29 cellular contexts compared by ENCODE assay signal in the genomic region with DNA sequence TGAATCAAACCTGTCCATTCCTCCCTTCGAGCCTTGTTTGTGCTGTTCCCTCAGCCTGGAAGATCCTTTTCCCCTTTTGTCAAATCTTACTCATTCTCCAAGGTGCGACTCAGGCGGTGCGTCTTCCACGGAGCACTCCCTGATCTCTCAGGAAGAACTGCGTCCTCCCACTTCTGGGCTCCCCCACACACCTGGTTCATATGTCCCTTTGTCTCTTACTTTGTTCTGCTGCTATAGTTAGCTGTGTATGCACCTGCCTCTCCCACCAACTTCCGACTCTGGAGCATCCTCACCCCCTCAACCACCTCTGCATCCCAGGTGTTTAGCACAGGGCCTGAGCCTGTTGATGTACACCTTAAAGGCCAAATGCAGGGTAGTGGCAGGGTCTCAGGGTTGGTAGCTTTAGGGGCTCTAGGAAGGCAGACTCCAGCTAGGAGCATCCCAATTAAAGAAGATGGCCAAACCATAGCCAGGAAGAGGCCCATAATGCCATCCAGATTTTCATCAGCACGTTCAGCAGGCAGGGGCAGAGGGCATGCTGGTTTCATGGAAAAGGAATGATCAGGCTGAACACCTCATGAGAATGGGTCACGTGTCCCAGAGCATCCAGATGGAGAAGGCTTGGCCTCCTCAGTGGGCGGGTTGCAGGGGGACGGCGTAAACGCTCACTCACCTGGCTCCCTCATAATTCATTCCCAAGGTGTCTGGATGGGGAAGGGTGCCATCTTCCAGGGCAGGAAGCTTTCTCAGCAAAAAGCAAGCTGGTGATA. TPM values are rescaled to one million over a fixed set of nuclear protein-coding genes. Genes with fewer than 3 reads are reported as not detected.
"Had no signal": no experiment of that assay in that cellular context is flagged by ENCODE, and none has a peak within 500 bp of the region (broad histone marks: within the 10 kb centered on the region; RNA-seq: fewer than 3 reads in every experiment).

No MANE protein-coding gene starts in this region.

- H3K36me3 Mint-ChIP-seq: activated CD8-positive, alpha-beta memory T cell treated with anti-CD3 and anti-CD28 coated beads, Interleukin-2, amount 10 ng/mL, durations not matched to agents 7 days and 5 days; naive B cell; T-cell; type B pancreatic cell had no signal

- H3K27ac ChIP-seq: ascending aorta, brain microvascular endothelial cell, sigmoid colon, thoracic aorta, vagina, WERI-Rb-1 had no signal

- H3K4me1 ChIP-seq: ascending aorta, sigmoid colon, vagina had no signal

- H3K27me3 Mint-ChIP-seq: activated CD4-positive, alpha-beta T cell treated with anti-CD3 and anti-CD28 coated beads, Interleukin-2, amount 10 ng/mL, durations not matched to agents 7 days and 5 days had no signal

- H3K9me3 Mint-ChIP-seq: activated CD4-positive, alpha-beta T cell treated with anti-CD3 and anti-CD28 coated beads, Interleukin-2, amount 10 ng/mL, durations not matched to agents 7 days and 5 days; activated CD8-positive, alpha-beta T cell treated with anti-CD3 and anti-CD28 coated beads for 36 hours; activated T-helper 1 cell treated with anti-CD3 and anti-CD28 coated beads, Interleukin-12 subunit alpha, Interleukin-12 subunit beta, Interleukin-2, Interleukin-4 antibody, amounts not matched to agents 30 ng/mL and 10 ng/mL and 1 ng/mL, durations not matched to agents 14 hours and 24 hours and 36 hours; naive B cell; T-cell; type B pancreatic cell had no signal

- H3K4me2 ChIP-seq: smooth muscle cell had no signal

- DNase-seq: activated CD4-positive, alpha-beta T cell treated with anti-CD3 and anti-CD28 coated beads, Interleukin-2, amount 10 ng/mL, durations not matched to agents 7 days and 5 days; activated CD4-positive, CD25-positive, alpha-beta regulatory T cell treated with anti-CD3 and anti-CD28 coated beads, Interleukin-2, amount 50 U/mL, for 72 hours; activated CD8-positive, alpha-beta memory T cell treated with anti-CD3 and anti-CD28 coated beads, Interleukin-2, amount 10 ng/mL, durations not matched to agents 7 days and 5 days; activated CD8-positive, alpha-beta T cell treated with anti-CD3 and anti-CD28 coated beads for 36 hours; activated gamma-delta T cell; activated naive CD4-positive, alpha-beta T cell treated with anti-CD3 and anti-CD28 coated beads, Interleukin-2, amount 50 U/mL, for 16 hours; activated T-cell treated with anti-CD3 and anti-CD28 coated beads for 4 hours; brain microvascular endothelial cell; cerebellar nuclear complex; cortex of kidney; left colon; mesendoderm; mucosa of descending colon; naive B cell; sigmoid colon; stimulated activated CD4-positive, alpha-beta T cell treated with anti-CD3 and anti-CD28 coated beads, Interleukin-2, amount 100 ng/mL, for 48 hours; stimulated activated CD8-positive, alpha-beta memory T cell treated with anti-CD3 and anti-CD28 coated beads, Interleukin-4, amount 100 ng/mL, for 48 hours; stimulated activated naive CD4-positive, alpha-beta T cell; T-cell had no signal

- H3K4me3 ChIP-seq: ascending aorta, mucosa of descending colon, sigmoid colon, smooth muscle cell, thoracic aorta, vagina had no signal

- ATAC-seq: activated CD8-positive, alpha-beta memory T cell treated with anti-CD3 and anti-CD28 coated beads, Interleukin-2, amount 10 ng/mL, durations not matched to agents 7 days and 5 days; activated CD8-positive, alpha-beta T cell treated with anti-CD3 and anti-CD28 coated beads for 36 hours; left colon; mucosa of descending colon; T-cell had no signal

- H3K4me1 Mint-ChIP-seq: T-cell had no signal

- H3K4me3 Mint-ChIP-seq: activated CD4-positive, alpha-beta T cell treated with anti-CD3 and anti-CD28 coated beads, Interleukin-2, amount 10 ng/mL, durations not matched to agents 7 days and 5 days; activated CD8-positive, alpha-beta memory T cell treated with anti-CD3 and anti-CD28 coated beads, Interleukin-2, amount 10 ng/mL, durations not matched to agents 7 days and 5 days; activated CD8-positive, alpha-beta T cell treated with anti-CD3 and anti-CD28 coated beads for 36 hours; activated T-helper 1 cell treated with anti-CD3 and anti-CD28 coated beads, Interleukin-12 subunit alpha, Interleukin-12 subunit beta, Interleukin-2, Interleukin-4 antibody, amounts not matched to agents 30 ng/mL and 10 ng/mL and 1 ng/mL, durations not matched to agents 14 hours and 24 hours and 36 hours; naive B cell; T-cell; type B pancreatic cell had no signal

- H3K27me3 ChIP-seq: ascending aorta, brain microvascular endothelial cell, vagina had no signal

- H3K9me3 ChIP-seq: ascending aorta, mucosa of descending colon, sigmoid colon, thoracic aorta, vagina had no signal

- H3K36me3 ChIP-seq: ascending aorta, brain microvascular endothelial cell, sigmoid colon, thoracic aorta, vagina, WERI-Rb-1 had no signal

- H3K27ac Mint-ChIP-seq: activated CD4-positive, alpha-beta T cell treated with anti-CD3 and anti-CD28 coated beads, Interleukin-2, amount 10 ng/mL, durations not matched to agents 7 days and 5 days; activated CD8-positive, alpha-beta memory T cell treated with anti-CD3 and anti-CD28 coated beads, Interleukin-2, amount 10 ng/mL, durations not matched to agents 7 days and 5 days; activated CD8-positive, alpha-beta T cell treated with anti-CD3 and anti-CD28 coated beads for 36 hours; activated T-helper 1 cell treated with anti-CD3 and anti-CD28 coated beads, Interleukin-12 subunit alpha, Interleukin-12 subunit beta, Interleukin-2, Interleukin-4 antibody, amounts not matched to agents 30 ng/mL and 10 ng/mL and 1 ng/mL, durations not matched to agents 14 hours and 24 hours and 36 hours; naive B cell; T-cell; type B pancreatic cell had no signal

RNA-seq across cellular contexts. Expression of gene PTPN5, which starts 20.1 kb away (rescaled TPM):
- total RNA-seq: activated CD4-positive, alpha-beta T cell treated with anti-CD3 and anti-CD28 coated beads, Interleukin-2, amount 10 ng/mL, durations not matched to agents 7 days and 5 days; activated CD8-positive, alpha-beta memory T cell treated with anti-CD3 and anti-CD28 coated beads, Interleukin-2, amount 10 ng/mL, durations not matched to agents 7 days and 5 days; activated CD8-positive, alpha-beta T cell treated with anti-CD3 and anti-CD28 coated beads for 36 hours; activated T-helper 1 cell treated with anti-CD3 and anti-CD28 coated beads, Interleukin-12 subunit alpha, Interleukin-12 subunit beta, Interleukin-2, Interleukin-4 antibody, amounts not matched to agents 30 ng/mL and 10 ng/mL and 1 ng/mL, durations not matched to agents 14 hours and 24 hours and 36 hours; epithelial cell of proximal tubule; renal cortical epithelial cell; smooth muscle cell had no signal

RNA-seq across cellular contexts. Expression of gene IGSF22, which starts 45.5 kb away (rescaled TPM):
- total RNA-seq: ascending aorta, frontal cortex, sigmoid colon, smooth muscle cell, vagina had no signal
